ENCODE assay signal across 8 cellular contexts in genomic region chr14:52314521-52315354, GRCh38. TPM values are rescaled to one million over a fixed set of nuclear protein-coding genes. Genes with fewer than 3 reads are reported as not detected.
DNase-seq lines count a peak whose midpoint lies in the region; ATAC-seq and TF ChIP-seq lines count a peak whose summit lies in the region.

No MANE protein-coding gene starts in this region.

- no peaks in the 10 kb centered on the region for H3K9me3 Mint-ChIP-seq in activated naive CD8-positive, alpha-beta T cell treated with anti-CD3 and anti-CD28 coated beads, Interleukin-2, amount 50 U/mL, for 24 hours

- ATAC-seq in GM21717 (IDR thresholded peaks at IDR 0.05; ENCODE audit: unreplicated experiment) = peak; percentile 20
- peak; percentile 38 for ATAC-seq in activated naive CD8-positive, alpha-beta T cell treated with anti-CD3 and anti-CD28 coated beads, Interleukin-2, amount 50 U/mL, for 24 hours
- ATAC-seq in HG03571 (IDR thresholded peaks at IDR 0.05; ENCODE audit: unreplicated experiment) = no peak

- no peak overlapping the region for H3K27ac ChIP-seq in SJCRH30

- H3K27me3 ChIP-seq in SJCRH30 (no peaks in the 10 kb centered on the region), skeletal muscle satellite cell (ENCODE audit: control insufficient read depth, insufficient read depth, low read length) (no peaks in the 10 kb centered on the region)

- peak overlapping the region; percentile 97 for H3K4me3 Mint-ChIP-seq in activated naive CD8-positive, alpha-beta T cell treated with anti-CD3 and anti-CD28 coated beads, Interleukin-2, amount 50 U/mL, for 24 hours

- H3K9ac ChIP-seq in skeletal muscle satellite cell (ENCODE audit: low read depth, low read length) = peak overlapping the region; percentile 98

- peaks cover 26% of the 10 kb centered on the region for H3K36me3 Mint-ChIP-seq in activated naive CD8-positive, alpha-beta T cell treated with anti-CD3 and anti-CD28 coated beads, Interleukin-2, amount 50 U/mL, for 24 hours (ENCODE audit: low read depth)

- H3K4me1 ChIP-seq in SJCRH30 (no peaks in the 10 kb centered on the region), skeletal muscle satellite cell (ENCODE audit: control insufficient read depth, insufficient read depth, low read length) (peaks cover 50% of the 10 kb centered on the region)

- H3K36me3 ChIP-seq in SJCRH30 (no peaks in the 10 kb centered on the region), skeletal muscle satellite cell (ENCODE audit: insufficient read depth, low read length) (peaks cover 10% of the 10 kb centered on the region)

- peaks cover 16% of the 10 kb centered on the region for H3K27me3 Mint-ChIP-seq in activated naive CD8-positive, alpha-beta T cell treated with anti-CD3 and anti-CD28 coated beads, Interleukin-2, amount 50 U/mL, for 24 hours

- peaks cover 90% of the 10 kb centered on the region for H3K4me1 Mint-ChIP-seq in activated naive CD8-positive, alpha-beta T cell treated with anti-CD3 and anti-CD28 coated beads, Interleukin-2, amount 50 U/mL, for 24 hours

- H3K27ac Mint-ChIP-seq in activated naive CD8-positive, alpha-beta T cell treated with anti-CD3 and anti-CD28 coated beads, Interleukin-2, amount 50 U/mL, for 24 hours = peak overlapping the region; percentile 92

- peak overlapping the region; percentile 95 for H3K4me2 ChIP-seq in skeletal muscle satellite cell (ENCODE audit: low read length)

- H3K4me3 ChIP-seq in AG10803 (ENCODE audit: low read length) (peak overlapping the region; percentile 77), SJCRH30 (peak overlapping the region; percentile 64), iPS-11a (ENCODE audit: low read depth, low read length) (peak overlapping the region; percentile 54), skeletal muscle satellite cell (ENCODE audit: low read length) (peak overlapping the region; percentile 93)

- TF ChIP-seq CTCF in AG10803 (conservative IDR thresholded peaks at IDR 0.05; ENCODE audit: low read length) = no peak

- DNase-seq in AG10803 (ENCODE audit: low read depth) (peak; percentile 20), SJCRH30 (no peak), HT-29 (ENCODE audit: low spot score) (no peak)
- DNase-seq in activated naive CD8-positive, alpha-beta T cell treated with anti-CD3 and anti-CD28 coated beads, Interleukin-2, amount 50 U/mL, for 24 hours = peak; percentile 43

- H3K9me3 ChIP-seq in SJCRH30 (replicated peaks) (no peaks in the 10 kb centered on the region; the same call in 1 of the 2 replicates), skeletal muscle satellite cell (replicated peaks; ENCODE audit: low read length) (no peaks in the 10 kb centered on the region)

RNA-seq across cellular contexts. Expression of gene PTGER2, which starts 0.6 kb away (rescaled TPM):
- 0.36 and 0.43 TPM in 2 replicates for total RNA-seq in SJCRH30 (2014; rRNA removed; shearing (Covaris generic))
- total RNA-seq in skeletal muscle satellite cell (2012; rRNA removed) = 29.2 and 31.2 TPM in 2 replicates
- total RNA-seq in HT-29 (2014; rRNA removed; shearing (Covaris generic)) = not detected in 2 replicates

RNA-seq across cellular contexts. Expression of gene PTGDR, which starts 47.2 kb away (rescaled TPM):
- total RNA-seq in SJCRH30 (2014; rRNA removed; shearing (Covaris generic)) = not detected in 2 replicates
- 1.3 and 1.8 TPM in 2 replicates for total RNA-seq in skeletal muscle satellite cell (2012; rRNA removed)
- total RNA-seq in HT-29 (2014; rRNA removed; shearing (Covaris generic)) = not detected in 2 replicates

Comparison
In these comparisons a context has a peak if more than half of its experiments do, and no peak if none do; other contexts are left out.
1. DNase-seq: peak in AG10803 (single experiment) and activated naive CD8-positive, alpha-beta T cell treated with anti-CD3 and anti-CD28 coated beads, Interleukin-2, amount 50 U/mL, for 24 hours (single experiment); none in SJCRH30 (0 of 2) and HT-29 (single experiment).
2. Peak in every context shown above with its lines, with median percentiles within 50 percentile points of each other: H3K4me3 ChIP-seq.